18 cellular contexts compared by ENCODE assay signal in the genomic region with DNA sequence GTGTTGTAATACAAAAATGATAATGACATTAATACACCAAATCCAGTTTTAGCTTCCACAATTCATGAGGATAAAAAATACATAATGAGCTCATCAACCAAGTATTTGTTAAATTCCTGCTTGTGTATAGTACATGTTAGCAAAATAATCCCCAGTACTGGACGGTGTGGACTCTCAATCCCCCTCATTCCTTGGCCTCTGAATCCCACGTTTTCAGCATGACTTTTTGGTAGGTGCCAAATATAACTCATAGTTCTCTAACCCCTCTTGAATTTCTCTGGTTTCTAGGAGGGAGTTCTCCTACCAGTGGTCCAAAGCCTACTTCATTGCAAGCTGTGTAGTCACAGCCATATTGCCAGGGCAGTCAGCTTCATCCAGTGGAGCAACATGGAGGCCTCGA. TPM values are rescaled to one million over a fixed set of nuclear protein-coding genes. Genes with fewer than 3 reads are reported as not detected.
DNase-seq lines count a peak whose midpoint lies in the region; ATAC-seq and TF ChIP-seq lines count a peak whose summit lies in the region.
"Had no signal": no experiment of that assay in that cellular context is flagged by ENCODE, and none has a peak within 500 bp of the region (broad histone marks: within the 10 kb centered on the region; RNA-seq: fewer than 3 reads in every experiment).

No MANE protein-coding gene starts in this region.

- CTCF ChIA-PET in mammary epithelial cell (lab: Charles Lee; ENCODE audit: low non-redundant PET), result no interaction called here

- H3K4me2 ChIP-seq in mammary epithelial cell (ENCODE audit: insufficient read depth, low read depth, low read length), result peak overlapping the region; percentile 62
- H3K4me2 ChIP-seq: KMS-11 had no signal

- no TSS peak for BruUV-seq in mammary epithelial cell (replicated peaks; lab: Mats Ljungman, UMichigan)

- in situ Hi-C loops in mammary epithelial cell (cut with MboI; ENCODE audit: low sequenced_read_pairs in 2 of 2), result no loop called here

- H2AFZ ChIP-seq in mammary epithelial cell (ENCODE audit: low read depth, low read length), result peak overlapping the region; percentile 72

- H3K36me3 ChIP-seq in left ventricle myocardium inferior, result no peaks in the 10 kb centered on the region
- no peaks in the 10 kb centered on the region for H3K36me3 ChIP-seq in mammary epithelial cell (ENCODE audit: insufficient read depth, low read length)
- H3K36me3 ChIP-seq: left lung, stomach had no signal

- H3K27ac Mint-ChIP-seq in activated naive CD4-positive, alpha-beta T cell treated with anti-CD3 and anti-CD28 coated beads, Interleukin-2, amount 50 U/mL, for 72 hours, result no peak overlapping the region
- H3K27ac Mint-ChIP-seq: activated CD4-positive, alpha-beta memory T cell treated with anti-CD3 and anti-CD28 coated beads for 36 hours; endodermal cell; natural killer cell had no signal

- H4K20me1 ChIP-seq in mammary epithelial cell (ENCODE audit: insufficient read depth, low read length), result no peaks in the 10 kb centered on the region

- H3K27me3 ChIP-seq in left ventricle myocardium inferior (ENCODE audit: low read depth) (no peaks in the 10 kb centered on the region), mammary epithelial cell (ENCODE audit: insufficient read depth, low read length) (no peaks in the 10 kb centered on the region)
- H3K27me3 ChIP-seq: left lung, stomach had no signal

- DNase-seq in left ventricle myocardium inferior (no peak), Right ventricle myocardium inferior (ENCODE audit: missing footprints) (no peak), mammary epithelial cell (no peak), kidney tubule cell (ENCODE audit: low spot score) (peak; percentile 13), GF-D8 (lab: John Stamatoyannopoulos, UW) (no peak)
- no peak for DNase-seq in activated naive CD4-positive, alpha-beta T cell treated with anti-CD3 and anti-CD28 coated beads, Interleukin-2, amount 50 U/mL, for 72 hours (ENCODE audit: low spot score in 2 of 2)
- no peak for DNase-seq in NK-92 treated with Interleukin-12 subunit alpha and Interleukin-12 subunit beta, amount 100 ng/mL, for 24 hours (lab: John Stamatoyannopoulos, UW)
- DNase-seq in effector CD4-positive, alpha-beta T cell, result no peak
- DNase-seq: activated CD4-positive, alpha-beta memory T cell treated with anti-CD3 and anti-CD28 coated beads for 36 hours; endodermal cell; hypothalamus; left lung; natural killer cell; NCI-H187 treated with DMSO at 0.1 percent for 48 hours; NCI-H748 treated with DMSO at 0.1 percent for 48 hours; stomach had no signal

- no peak overlapping the region for H3K4me3 ChIP-seq in left ventricle myocardium inferior
- no peak overlapping the region for H3K4me3 ChIP-seq in mammary epithelial cell (replicated peaks in 1 of 3; ENCODE audit: insufficient read depth in 1 of 3, low read depth in 2 of 3, low read length in 3 of 3)
- H3K4me3 ChIP-seq: left lung, skin epidermis, stomach had no signal

- 27% methylated on average over 3 of the region's 3 CpGs for WGBS in mammary epithelial cell (ENCODE audit: low coverage, missing lambda C conversion rate)

- no peak for TF ChIP-seq CTCF in left ventricle myocardium inferior (IDR thresholded peaks at IDR 0.05; ENCODE audit: borderline replicate concordance)
- no peak for TF ChIP-seq CTCF in mammary epithelial cell (conservative IDR thresholded peaks at IDR 0.05 in 1 of 2, IDR thresholded peaks at IDR 0.05 in 1 of 2; ENCODE audit: extremely low read depth in 1 of 2, insufficient read depth in 1 of 2, low read depth in 1 of 2, low read length in 2 of 2)

- H3K9ac ChIP-seq in mammary epithelial cell (ENCODE audit: insufficient read depth, low read length), result no peak overlapping the region
- H3K9ac ChIP-seq: KMS-11 had no signal

- no peaks in the 10 kb centered on the region for H3K4me1 ChIP-seq in left ventricle myocardium inferior
- H3K4me1 ChIP-seq in mammary epithelial cell (ENCODE audit: insufficient read depth, low read length), result peaks cover 20% of the 10 kb centered on the region
- H3K4me1 ChIP-seq: left lung had no signal

- dilution Hi-C loops in mammary epithelial cell (cut with HindIII; ENCODE audit: low sequenced_read_pairs), result no loop called here

- H3K79me2 ChIP-seq in mammary epithelial cell (ENCODE audit: insufficient read depth, low read length), result no peaks in the 10 kb centered on the region

- intact Hi-C loops in left ventricle myocardium inferior (cut with micrococcal nuclease) (no loop called here), Right ventricle myocardium inferior (cut with DNase I) (no loop called here), mammary epithelial cell (cut with micrococcal nuclease) (loop anchor here (5.0 kb wide), 1 partner anchor 43 kb away; a partner anchor contains a TSS)

- H3K36me3 Mint-ChIP-seq in activated naive CD4-positive, alpha-beta T cell treated with anti-CD3 and anti-CD28 coated beads, Interleukin-2, amount 50 U/mL, for 72 hours, result no peaks in the 10 kb centered on the region
- H3K36me3 Mint-ChIP-seq: activated CD4-positive, alpha-beta memory T cell treated with anti-CD3 and anti-CD28 coated beads for 36 hours; natural killer cell had no signal

- no peaks in the 10 kb centered on the region for H3K9me3 Mint-ChIP-seq in activated naive CD4-positive, alpha-beta T cell treated with anti-CD3 and anti-CD28 coated beads, Interleukin-2, amount 50 U/mL, for 72 hours
- H3K9me3 Mint-ChIP-seq: activated CD4-positive, alpha-beta memory T cell treated with anti-CD3 and anti-CD28 coated beads for 36 hours; endodermal cell; natural killer cell had no signal

- H3K27ac ChIP-seq in left ventricle myocardium inferior (replicated peaks) (peak overlapping the region; percentile 63), mammary epithelial cell (ENCODE audit: insufficient read depth, low read depth, low read length) (no peak overlapping the region)
- H3K27ac ChIP-seq: KMS-11 had no signal

- ATAC-seq in Right ventricle myocardium inferior, result no peak
- no peak for ATAC-seq in activated naive CD4-positive, alpha-beta T cell treated with anti-CD3 and anti-CD28 coated beads, Interleukin-2, amount 50 U/mL, for 72 hours
- ATAC-seq: left lung, natural killer cell had no signal

- H3K9me3 ChIP-seq in left ventricle myocardium inferior (replicated peaks), result no peaks in the 10 kb centered on the region
- H3K9me3 ChIP-seq in mammary epithelial cell (replicated peaks; ENCODE audit: insufficient read depth, low read length), result no peaks in the 10 kb centered on the region
- H3K9me3 ChIP-seq: left lung, stomach had no signal

RNA-seq across cellular contexts. Expression of a gene that starts 41.4 kb away (rescaled TPM):
- total RNA-seq in left ventricle myocardium inferior (18.9 TPM), Right ventricle myocardium inferior (20.7 TPM), mammary epithelial cell (10 to 100 TPM; 28.9 to 51.7 TPM)
- polyA plus RNA-seq in mammary epithelial cell, result 35.2 TPM
- 36.3 TPM for polyA minus RNA-seq in mammary epithelial cell
- total RNA-seq in activated naive CD4-positive, alpha-beta T cell treated with anti-CD3 and anti-CD28 coated beads, Interleukin-2, amount 50 U/mL, for 72 hours, result 1 to 10 TPM; 4.9 to 6.0 TPM

RNA-seq across cellular contexts. Expression of a gene that starts 51.6 kb away (rescaled TPM):
- total RNA-seq in left ventricle myocardium inferior (130 TPM), Right ventricle myocardium inferior (135 TPM), mammary epithelial cell (100 to 1,000 TPM in 1 of 2 donors, 10 to 100 TPM in 1; 83.2 to 163 TPM)
- polyA plus RNA-seq in mammary epithelial cell, result 133 TPM
- polyA minus RNA-seq in mammary epithelial cell, result 84.0 TPM
- 100 to 1,000 TPM; 107 to 136 TPM for total RNA-seq in activated naive CD4-positive, alpha-beta T cell treated with anti-CD3 and anti-CD28 coated beads, Interleukin-2, amount 50 U/mL, for 72 hours
